8 cellular contexts compared by ENCODE assay signal in genomic region chr9:92138157-92138959, GRCh38. TPM values are rescaled to one million over a fixed set of nuclear protein-coding genes. Genes with fewer than 3 reads are reported as not detected.
DNase-seq lines count a peak whose midpoint lies in the region; ATAC-seq and TF ChIP-seq lines count a peak whose summit lies in the region.

No MANE protein-coding gene starts in this region.

- H3K27me3 Mint-ChIP-seq in natural killer cell treated with Interleukin-12 subunit alpha and Interleukin-12 subunit beta and Interleukin-15 and Interleukin-18, amount 100 ng/mL, for 72 hours: peaks cover 7 to 31% of the 10 kb centered on the region in 2 donors

- H3K9me3 Mint-ChIP-seq in natural killer cell treated with Interleukin-12 subunit alpha and Interleukin-12 subunit beta and Interleukin-15 and Interleukin-18, amount 100 ng/mL, for 72 hours: no peaks in the 10 kb centered on the region

- ATAC-seq in GM21515 (IDR thresholded peaks at IDR 0.05; ENCODE audit: unreplicated experiment): peak; percentile 43
- ATAC-seq in natural killer cell treated with Interleukin-12 subunit alpha and Interleukin-12 subunit beta and Interleukin-15 and Interleukin-18, amount 100 ng/mL, for 72 hours: peak; percentile 58 to 61
- ATAC-seq in HG03460 (IDR thresholded peaks at IDR 0.05; ENCODE audit: unreplicated experiment): no peak

- H3K36me3 Mint-ChIP-seq in natural killer cell treated with Interleukin-12 subunit alpha and Interleukin-12 subunit beta and Interleukin-15 and Interleukin-18, amount 100 ng/mL, for 72 hours: no peaks in the 10 kb centered on the region

- TF ChIP-seq CTCF in AG10803 (conservative IDR thresholded peaks at IDR 0.05; ENCODE audit: low read length): peak; percentile 68
- peak; percentile 75 for TF ChIP-seq CTCF in epithelial cell of esophagus (IDR thresholded peaks at IDR 0.05; ENCODE audit: insufficient read depth, low read depth, low read length, missing control alignments)

- no peak overlapping the region for H3K4me3 Mint-ChIP-seq in natural killer cell treated with Interleukin-12 subunit alpha and Interleukin-12 subunit beta and Interleukin-15 and Interleukin-18, amount 100 ng/mL, for 72 hours

- peaks cover 15 to 16% of the 10 kb centered on the region in 2 donors for H3K4me1 Mint-ChIP-seq in natural killer cell treated with Interleukin-12 subunit alpha and Interleukin-12 subunit beta and Interleukin-15 and Interleukin-18, amount 100 ng/mL, for 72 hours (ENCODE audit: low read depth in 2 of 2)

- H3K27ac Mint-ChIP-seq in natural killer cell treated with Interleukin-12 subunit alpha and Interleukin-12 subunit beta and Interleukin-15 and Interleukin-18, amount 100 ng/mL, for 72 hours: no peak overlapping the region

- no peak overlapping the region for H3K4me3 ChIP-seq in AG10803 (ENCODE audit: low read length)
- no peak overlapping the region for H3K4me3 ChIP-seq in epithelial cell of esophagus (ENCODE audit: low read length)

- DNase-seq in AG10803 (ENCODE audit: low read depth) (peak; percentile 33), NCI-H748 (lab: John Stamatoyannopoulos, UW; ENCODE audit: unreplicated experiment) (peak; percentile 71), activated T-cell treated with anti-CD3 and anti-CD28 coated beads for 1 hour (ENCODE audit: low read depth) (peak; percentile 75), epithelial cell of esophagus (ENCODE audit: low read depth) (peak; percentile 52)
- DNase-seq in natural killer cell treated with Interleukin-12 subunit alpha and Interleukin-12 subunit beta and Interleukin-15 and Interleukin-18, amount 100 ng/mL, for 72 hours (ENCODE audit: low spot score): no peak
- DNase-seq in stimulated activated naive CD4-positive, alpha-beta T cell (lab: John Stamatoyannopoulos, UW): peak in 5 of 6 experiments; percentile 52 to 71 (median 54)

RNA-seq across cellular contexts. Expression of gene SPTLC1, which starts 23.1 kb away (rescaled TPM):
- total RNA-seq in natural killer cell treated with Interleukin-12 subunit alpha and Interleukin-12 subunit beta and Interleukin-15 and Interleukin-18, amount 100 ng/mL, for 72 hours: 10 to 100 TPM; 67.7 to 69.1 TPM
